In genomic region chr6:125749112-125749863, GRCh38 we compare ENCODE assay signal across 8 cellular contexts.
DNase-seq lines count a peak whose midpoint lies in the region; ATAC-seq lines count a peak whose summit lies in the region.

Gene HEY2 (plus strand): TSS chr6:125749632. CDS start chr6:125749777, 145 bp downstream.

- no peaks in the 10 kb centered on the region for H3K36me3 ChIP-seq in BLaER1 treated with 17β-estradiol and CSF1 and Interleukin-3, amounts not matched to agents 10 nM and 100 nM

- ATAC-seq in GM19328 (IDR thresholded peaks at IDR 0.05; ENCODE audit: unreplicated experiment) (peak; percentile 86), HG03460 (IDR thresholded peaks at IDR 0.05; ENCODE audit: unreplicated experiment) (peak; percentile 87)

- H3K9me3 ChIP-seq in BLaER1 treated with 17β-estradiol and CSF1 and Interleukin-3, amounts not matched to agents 10 nM and 100 nM (replicated peaks in 1 of 11): no peaks in the 10 kb centered on the region

- H3K4me3 ChIP-seq in BLaER1 treated with 17β-estradiol and CSF1 and Interleukin-3, amounts not matched to agents 10 nM and 100 nM: peak within 1 kb of the TSS; percentile 58 to 81 (median 71)

- H3K4me1 ChIP-seq in BLaER1 treated with 17β-estradiol and CSF1 and Interleukin-3, amounts not matched to agents 10 nM and 100 nM: peaks cover 14 to 39% (median 36%) of the 10 kb centered on the region in 10 experiments; a peak in 19 of 20 replicates

- peak within 1 kb of the TSS; percentile 91 to 99 (median 98) for H3K4me2 ChIP-seq in BLaER1 treated with 17β-estradiol and CSF1 and Interleukin-3, amounts not matched to agents 10 nM and 100 nM

- no peak within 1 kb of the TSS for H3K27ac ChIP-seq in BLaER1 treated with 17β-estradiol and CSF1 and Interleukin-3, amounts not matched to agents 10 nM and 100 nM

- peaks cover 0 to 36% (median 22%) of the 10 kb centered on the region in 11 experiments; a peak in 16 of 22 replicates for H4K20me1 ChIP-seq in BLaER1 treated with 17β-estradiol and CSF1 and Interleukin-3, amounts not matched to agents 10 nM and 100 nM

- peaks cover 73 to 86% (median 80%) of the 10 kb centered on the region in 11 experiments for H3K27me3 ChIP-seq in BLaER1 treated with 17β-estradiol and CSF1 and Interleukin-3, amounts not matched to agents 10 nM and 100 nM

- DNase-seq in NCI-H69 (lab: John Stamatoyannopoulos, UW): peak; percentile 99
- peak; percentile 63 to 78 (median 65) for DNase-seq in activated CD8-positive, alpha-beta memory T cell treated with anti-CD3 and anti-CD28 coated beads for 48 hours (ENCODE audit: low read depth in 2 of 3, low spot score in 2 of 3)
- DNase-seq in effector CD8-positive, alpha-beta T cell (lab: John Stamatoyannopoulos, UW): peak; percentile 66
- peak; percentile 97 for DNase-seq in medulla oblongata (ENCODE audit: extremely low spot score)
- peak; percentile 56 to 85 (median 61) for DNase-seq in stimulated activated CD4-positive, alpha-beta T cell treated with anti-CD3 and anti-CD28 coated beads, TNF-alpha, amount 100 ng/mL, for 24 hours (ENCODE audit: low read depth in 3 of 3)

- peak within 1 kb of the TSS; percentile 28 to 69 (median 58); a peak in 19 of 22 replicates for H3K9ac ChIP-seq in BLaER1 treated with 17β-estradiol and CSF1 and Interleukin-3, amounts not matched to agents 10 nM and 100 nM
